ENCODE assay signal across 8 cellular contexts in the genomic region with DNA sequence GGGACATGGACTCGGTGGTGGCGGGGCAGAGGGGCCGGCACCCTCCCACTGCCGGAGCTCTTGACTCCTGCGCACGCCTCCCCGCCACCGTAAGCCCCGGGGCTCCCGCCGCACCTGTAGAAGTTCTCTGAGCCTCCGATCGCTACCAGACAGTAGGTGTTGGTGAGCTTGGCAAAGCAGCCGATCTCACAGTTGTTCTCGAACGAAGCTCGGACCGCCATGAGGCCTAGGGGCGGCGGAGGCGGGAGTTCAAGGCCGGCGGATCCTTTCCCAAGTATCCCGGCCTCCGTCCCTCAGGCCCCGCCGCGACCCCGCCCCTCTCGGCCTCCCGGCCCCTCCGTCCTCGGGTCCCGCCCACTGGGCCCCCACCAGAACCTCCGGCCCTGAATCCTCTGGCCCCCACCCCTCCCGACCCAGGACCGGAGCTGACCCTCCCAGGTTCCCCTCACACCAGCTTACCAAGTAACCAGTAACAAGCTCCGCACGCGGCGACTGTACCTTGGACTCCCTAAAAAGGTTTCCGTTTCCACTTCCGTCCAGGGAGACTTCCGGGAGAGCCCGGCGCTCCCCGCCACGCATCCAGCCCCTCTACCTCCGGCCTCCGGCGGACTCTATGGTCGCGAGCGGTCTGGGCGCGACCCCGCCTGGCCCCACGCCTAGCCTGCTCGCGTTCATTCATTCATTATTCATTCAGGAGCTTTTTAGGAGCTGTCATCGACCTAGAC. TPM values are rescaled to one million over a fixed set of nuclear protein-coding genes. Genes with fewer than 3 reads are reported as not detected.
A peak's percentile ranks its signal among the peaks of the same experiment; 100 is the strongest.
DNase-seq lines count a peak whose midpoint lies in the region; ATAC-seq and TF ChIP-seq lines count a peak whose summit lies in the region.

Gene EIF6 (minus strand): TSS at position 506 of the 725 bp plus-strand sequence. CDS start 285 bp downstream, at position 221.

- H3K4me3 Mint-ChIP-seq in activated T-helper 2 cell treated with anti-CD3 and anti-CD28 coated beads, Interferon-gamma antibody, Interleukin-2, Interleukin-4, amounts not matched to agents 10 μg/mL and 5 μg/mL and 100 μg/mL, durations not matched to agents 14 hours and 24 hours and 36 hours (ENCODE audit: low read depth): peak within 1 kb of the TSS; percentile 84
- peak within 1 kb of the TSS; percentile 96 for H3K4me3 Mint-ChIP-seq in natural killer cell

- peaks cover 34% of the 10 kb centered on the region for H3K36me3 Mint-ChIP-seq in activated T-helper 2 cell treated with anti-CD3 and anti-CD28 coated beads, Interferon-gamma antibody, Interleukin-2, Interleukin-4, amounts not matched to agents 10 μg/mL and 5 μg/mL and 100 μg/mL, durations not matched to agents 14 hours and 24 hours and 36 hours (ENCODE audit: low read depth)
- H3K36me3 Mint-ChIP-seq in natural killer cell: no peaks in the 10 kb centered on the region

- H3K36me3 ChIP-seq in KOPT-K1 (ENCODE audit: insufficient read depth, low read length): peaks cover 33% of the 10 kb centered on the region

- TF ChIP-seq CTCF in RWPE1 (conservative IDR thresholded peaks at IDR 0.05; ENCODE audit: low read depth) (no peak), fibroblast of pulmonary artery (IDR thresholded peaks at IDR 0.05; ENCODE audit: low read length, missing control alignments) (no peak), natural killer cell (IDR thresholded peaks at IDR 0.05) (no peak)

- intact Hi-C loops in activated T-helper 2 cell treated with anti-CD3 and anti-CD28 coated beads, Interferon-gamma antibody, Interleukin-2, Interleukin-4, amounts not matched to agents 10 μg/mL and 5 μg/mL and 100 μg/mL, durations not matched to agents 14 hours and 24 hours and 36 hours (cut with micrococcal nuclease): no loop called here
- intact Hi-C loops in natural killer cell (cut with micrococcal nuclease): no loop called here

- peak within 1 kb of the TSS; percentile 81 for H3K27ac Mint-ChIP-seq in activated T-helper 2 cell treated with anti-CD3 and anti-CD28 coated beads, Interferon-gamma antibody, Interleukin-2, Interleukin-4, amounts not matched to agents 10 μg/mL and 5 μg/mL and 100 μg/mL, durations not matched to agents 14 hours and 24 hours and 36 hours
- H3K27ac Mint-ChIP-seq in natural killer cell: peak within 1 kb of the TSS; percentile 90

- H3K9me3 ChIP-seq in KOPT-K1 (ENCODE audit: insufficient read depth, low read length, poor library complexity, severe bottlenecking): no peaks in the 10 kb centered on the region

- CTCF ChIA-PET in RWPE1 (lab: Yijun Ruan, JAX): interaction anchor here (0.6 to 1.6 kb wide), 5 partner anchors 10 to 163 kb away, joined by 3 to 6 read pairs (median 4); no protein-coding TSS in a partner anchor

- peak within 1 kb of the TSS; percentile 86 for H3K4me3 ChIP-seq in fibroblast of pulmonary artery (replicated peaks; ENCODE audit: low read depth, low read length)

- POLR2A ChIA-PET in RWPE1 (lab: Yijun Ruan, JAX; ENCODE audit: low non-redundant PET): interaction anchor here (0.5 to 1.1 kb wide), 7 partner anchors 9 to 740 kb away, joined by 3 to 7 read pairs (median 4); no protein-coding TSS in a partner anchor

- ATAC-seq in GM21447 (IDR thresholded peaks at IDR 0.05; ENCODE audit: unreplicated experiment) (peak; percentile 70), natural killer cell (peak; percentile 82 to 90 (median 85))

- no peaks in the 10 kb centered on the region for H3K9me3 Mint-ChIP-seq in activated T-helper 2 cell treated with anti-CD3 and anti-CD28 coated beads, Interferon-gamma antibody, Interleukin-2, Interleukin-4, amounts not matched to agents 10 μg/mL and 5 μg/mL and 100 μg/mL, durations not matched to agents 14 hours and 24 hours and 36 hours
- H3K9me3 Mint-ChIP-seq in natural killer cell: no peaks in the 10 kb centered on the region

- peak within 1 kb of the TSS; percentile 66 for H3K27ac ChIP-seq in KOPT-K1 (ENCODE audit: low read depth, low read length, poor library complexity, severe bottlenecking)
- H3K27ac ChIP-seq in RWPE1: peak within 1 kb of the TSS; percentile 84

- H3K27me3 Mint-ChIP-seq in activated T-helper 2 cell treated with anti-CD3 and anti-CD28 coated beads, Interferon-gamma antibody, Interleukin-2, Interleukin-4, amounts not matched to agents 10 μg/mL and 5 μg/mL and 100 μg/mL, durations not matched to agents 14 hours and 24 hours and 36 hours (ENCODE audit: low read depth): no peaks in the 10 kb centered on the region
- peaks cover 0 to 2% of the 10 kb centered on the region in 2 donors for H3K27me3 Mint-ChIP-seq in natural killer cell (ENCODE audit: low read depth in 2 of 2)

- in situ Hi-C loops in Caki2 (cut with HindIII; ENCODE audit: low pct_unique_long_range_greater_than_20kb, low sequenced_read_pairs): no loop called here

- peaks cover 23% of the 10 kb centered on the region for H3K4me1 Mint-ChIP-seq in activated T-helper 2 cell treated with anti-CD3 and anti-CD28 coated beads, Interferon-gamma antibody, Interleukin-2, Interleukin-4, amounts not matched to agents 10 μg/mL and 5 μg/mL and 100 μg/mL, durations not matched to agents 14 hours and 24 hours and 36 hours (ENCODE audit: low read depth)
- peaks cover 9 to 29% of the 10 kb centered on the region in 2 donors for H3K4me1 Mint-ChIP-seq in natural killer cell

- peak; percentile 87 for DNase-seq in Caki2 (ENCODE audit: low read depth)
- DNase-seq in RWPE1 (ENCODE audit: low spot score): peak; percentile 95
- DNase-seq in activated T-helper 2 cell treated with anti-CD3 and anti-CD28 coated beads, Interferon-gamma antibody, Interleukin-2, Interleukin-4, amounts not matched to agents 10 μg/mL and 5 μg/mL and 100 μg/mL, durations not matched to agents 14 hours and 24 hours and 36 hours (ENCODE audit: low spot score): peak; percentile 72
- DNase-seq in fibroblast of pulmonary artery (ENCODE audit: low read depth): peak; percentile 90
- peak; percentile 60 for DNase-seq in natural killer cell
- peak; percentile 74 for DNase-seq in stimulated activated naive CD4-positive, alpha-beta T cell treated with Interleukin-2 at 50 U/mL for 16 hours (lab: John Stamatoyannopoulos, UW)

RNA-seq across cellular contexts. Expression of gene EIF6, which starts in this region (rescaled TPM):
- total RNA-seq in Caki2 (2014; rRNA removed; shearing (Covaris generic); ENCODE audit: low replicate concordance): 321 and 355 TPM in 2 replicates
- 179 and 183 TPM in 2 replicates for total RNA-seq in activated T-helper 2 cell treated with anti-CD3 and anti-CD28 coated beads, Interferon-gamma antibody, Interleukin-2, Interleukin-4, amounts not matched to agents 10 μg/mL and 5 μg/mL and 100 μg/mL, durations not matched to agents 14 hours and 24 hours and 36 hours
- total RNA-seq in natural killer cell: 10 to 100 TPM; 73.9 to 81.4 (median 79.0) TPM

Comparison
In these comparisons a context has a peak if more than half of its experiments do, and no peak if none do; other contexts are left out.
1. Peak in every context shown above with its lines: DNase-seq, ATAC-seq, H3K4me3 ChIP-seq and H3K27ac ChIP-seq.